Comparison of ENCODE assay signal across 1 cellular context in genomic region chr2:207408086-207408794, GRCh38.
TF ChIP-seq lines count a peak whose summit lies in the region.

No MANE protein-coding gene starts in this region.

TF ChIP-seq in IMR-90, 13 proteins besides CTCF, POLR2A, EP300 and RAD21:
- TF ChIP-seq MXI1 (IDR thresholded peaks at IDR 0.05; ENCODE audit: borderline replicate concordance, low read depth, low read length) (no peak), FOS (IDR thresholded peaks at IDR 0.05; ENCODE audit: low read depth, low read length) (no peak), RCOR1 (IDR thresholded peaks at IDR 0.05; ENCODE audit: insufficient replicate concordance, low read length) (no peak), USF2 (IDR thresholded peaks at IDR 0.05; ENCODE audit: low read depth, low read length) (no peak)
